ENCODE assay signal across 22 cellular contexts in genomic region chr3:28253040-28253715, GRCh38. TPM values are rescaled to one million over a fixed set of nuclear protein-coding genes. Genes with fewer than 3 reads are reported as not detected.
A peak's percentile ranks its signal among the peaks of the same experiment; 100 is the strongest.
DNase-seq lines count a peak whose midpoint lies in the region; ATAC-seq and TF ChIP-seq lines count a peak whose summit lies in the region.
"Had no signal": no experiment of that assay in that cellular context is flagged by ENCODE, and none has a peak within 500 bp of the region (broad histone marks: within the 10 kb centered on the region; RNA-seq: fewer than 3 reads in every experiment).

No MANE protein-coding gene starts in this region.

- TF ChIP-seq CTCF in natural killer cell (IDR thresholded peaks at IDR 0.05) (no peak), SK-N-SH (IDR thresholded peaks at IDR 0.05) (no peak)

- 94% methylated on average over 9 of the region's 9 CpGs for WGBS in SK-N-SH (ENCODE audit: low lambda C conversion rate)

- H3K9me3 Mint-ChIP-seq in activated naive CD4-positive, alpha-beta T cell treated with anti-CD3 and anti-CD28 coated beads, Interleukin-2, amount 50 U/mL, for 24 hours, result no peaks in the 10 kb centered on the region
- H3K9me3 Mint-ChIP-seq in activated naive CD4-positive, alpha-beta T cell treated with anti-CD3 and anti-CD28 coated beads, Interleukin-2, amount 10 ng/mL, durations not matched to agents 7 days and 5 days, result no peaks in the 10 kb centered on the region
- no peaks in the 10 kb centered on the region for H3K9me3 Mint-ChIP-seq in central memory CD8-positive, alpha-beta T cell
- no peaks in the 10 kb centered on the region for H3K9me3 Mint-ChIP-seq in natural killer cell

- no peak overlapping the region for H3K27ac ChIP-seq in SK-N-SH (ENCODE audit: low read depth in 2 of 2, low read length in 1 of 2)
- H3K27ac ChIP-seq: SJCRH30 had no signal

- no peak for ATAC-seq in central memory CD8-positive, alpha-beta T cell (replicated peaks; ENCODE audit: extremely low read depth, poor library complexity, severe bottlenecking)
- ATAC-seq in natural killer cell, result peak in 1 of 3 donors; percentile 17

- H3K4me3 ChIP-seq in SK-N-SH (ENCODE audit: low read depth in 2 of 2, low read length in 1 of 2), result no peak overlapping the region
- H3K4me3 ChIP-seq: HAP-1, SJCRH30 had no signal

- H3K36me3 Mint-ChIP-seq in activated naive CD4-positive, alpha-beta T cell treated with anti-CD3 and anti-CD28 coated beads, Interleukin-2, amount 50 U/mL, for 24 hours, result peaks cover 5% of the 10 kb centered on the region
- H3K36me3 Mint-ChIP-seq in activated naive CD4-positive, alpha-beta T cell treated with anti-CD3 and anti-CD28 coated beads, Interleukin-2, amount 10 ng/mL, durations not matched to agents 7 days and 5 days, result peaks cover 16% of the 10 kb centered on the region
- peaks cover 7% of the 10 kb centered on the region for H3K36me3 Mint-ChIP-seq in central memory CD8-positive, alpha-beta T cell (ENCODE audit: insufficient read depth)
- H3K36me3 Mint-ChIP-seq in natural killer cell, result no peaks in the 10 kb centered on the region

- TF ChIP-seq RAD21 in SK-N-SH (IDR thresholded peaks at IDR 0.05; ENCODE audit: low read length), result no peak

- no peak overlapping the region for H3K4me2 ChIP-seq in SK-N-SH

- 0 out of 4 replicates have a peak, but pooled peaks cover 0 to 4% of the 10 kb centered on the region in 2 experiments for H3K4me1 ChIP-seq in SK-N-SH (ENCODE audit: control insufficient read depth in 1 of 2, insufficient read depth in 2 of 2, low read depth in 1 of 2, low read length in 1 of 2)
- H3K4me1 ChIP-seq: SJCRH30 had no signal

- no peak for TF ChIP-seq EP300 in SK-N-SH (IDR thresholded peaks at IDR 0.05; ENCODE audit: borderline replicate concordance in 1 of 2, low read depth in 1 of 2, low read length in 1 of 2)

- H3K4me1 Mint-ChIP-seq in activated naive CD4-positive, alpha-beta T cell treated with anti-CD3 and anti-CD28 coated beads, Interleukin-2, amount 50 U/mL, for 24 hours, result peaks cover 51% of the 10 kb centered on the region
- H3K4me1 Mint-ChIP-seq in activated naive CD4-positive, alpha-beta T cell treated with anti-CD3 and anti-CD28 coated beads, Interleukin-2, amount 10 ng/mL, durations not matched to agents 7 days and 5 days, result peaks cover 6% of the 10 kb centered on the region
- peaks cover 63% of the 10 kb centered on the region for H3K4me1 Mint-ChIP-seq in central memory CD8-positive, alpha-beta T cell
- peaks cover 45 to 49% of the 10 kb centered on the region in 2 donors for H3K4me1 Mint-ChIP-seq in natural killer cell

- H3K36me3 ChIP-seq in SK-N-SH (replicated peaks in 1 of 2; ENCODE audit: control insufficient read depth in 1 of 2, insufficient read depth in 2 of 2, low read length in 1 of 2), result no peaks in the 10 kb centered on the region
- H3K36me3 ChIP-seq: HAP-1, SJCRH30 had no signal

- H4K20me1 ChIP-seq in SK-N-SH (ENCODE audit: insufficient read depth), result no peaks in the 10 kb centered on the region; the same call in 1 of the 2 replicates

- no peak overlapping the region for H3K4me3 Mint-ChIP-seq in activated naive CD4-positive, alpha-beta T cell treated with anti-CD3 and anti-CD28 coated beads, Interleukin-2, amount 50 U/mL, for 24 hours
- no peak overlapping the region for H3K4me3 Mint-ChIP-seq in activated naive CD4-positive, alpha-beta T cell treated with anti-CD3 and anti-CD28 coated beads, Interleukin-2, amount 10 ng/mL, durations not matched to agents 7 days and 5 days
- peak overlapping the region; percentile 56 for H3K4me3 Mint-ChIP-seq in central memory CD8-positive, alpha-beta T cell
- H3K4me3 Mint-ChIP-seq in natural killer cell, result peak overlapping the region; percentile 80

- peaks cover 56% of the 10 kb centered on the region for H3K79me2 ChIP-seq in SK-N-SH (ENCODE audit: insufficient read depth)

- CTCF ChIA-PET in activated naive CD4-positive, alpha-beta T cell treated with anti-CD3 and anti-CD28 coated beads, Interleukin-2, amount 10 ng/mL, durations not matched to agents 7 days and 5 days (lab: Charles Lee), result interaction anchor here (0.6 kb wide), 1 partner anchor 325 kb away, joined by 8 read pairs; no protein-coding TSS in a partner anchor
- CTCF ChIA-PET in SK-N-SH (lab: Yijun Ruan, JAX), result interaction anchor here (1.6 kb wide), 1 partner anchor 541 kb away, joined by 5 read pairs; no protein-coding TSS in a partner anchor

- POLR2A ChIA-PET in SK-N-SH (lab: Yijun Ruan, JAX), result no interaction called here

- H3K9ac ChIP-seq in SK-N-SH, result no peak overlapping the region

- no peaks in the 10 kb centered on the region for H3K9me2 ChIP-seq in SK-N-SH

- H3F3A ChIP-seq in SK-N-SH (replicated peaks; ENCODE audit: insufficient read depth), result no peaks in the 10 kb centered on the region

- intact Hi-C loops in natural killer cell (cut with micrococcal nuclease), result loop anchor here (2.0 to 5.0 kb wide), 2 partner anchors 40 to 351 kb away; no protein-coding TSS in a partner anchor

- H3K27ac Mint-ChIP-seq in activated naive CD4-positive, alpha-beta T cell treated with anti-CD3 and anti-CD28 coated beads, Interleukin-2, amount 50 U/mL, for 24 hours, result peak overlapping the region; percentile 25
- no peak overlapping the region for H3K27ac Mint-ChIP-seq in activated naive CD4-positive, alpha-beta T cell treated with anti-CD3 and anti-CD28 coated beads, Interleukin-2, amount 10 ng/mL, durations not matched to agents 7 days and 5 days
- peak overlapping the region; percentile 61 for H3K27ac Mint-ChIP-seq in central memory CD8-positive, alpha-beta T cell (ENCODE audit: low read depth)
- H3K27ac Mint-ChIP-seq in natural killer cell, result peak overlapping the region; percentile 75 to 89

- H2AFZ ChIP-seq in SK-N-SH (ENCODE audit: low read depth), result no peak overlapping the region

- H3K9me3 ChIP-seq in SK-N-SH, result no peaks in the 10 kb centered on the region
- H3K9me3 ChIP-seq: HAP-1, SJCRH30 had no signal

- no peak for DNase-seq in activated naive CD4-positive, alpha-beta T cell treated with anti-CD3 and anti-CD28 coated beads, Interleukin-2, amount 10 ng/mL, durations not matched to agents 7 days and 5 days
- DNase-seq in central memory CD8-positive, alpha-beta T cell (ENCODE audit: low spot score in 2 of 2), result no peak
- DNase-seq in natural killer cell, result no peak
- DNase-seq in SK-N-SH, result no peak
- no peak for DNase-seq in AG20443 (ENCODE audit: low spot score)
- no peak for DNase-seq in stimulated activated CD4-positive, alpha-beta T cell treated with anti-CD3 and anti-CD28 coated beads, Interleukin-4, amount 100 ng/mL, for 24 hours
- DNase-seq: 8988T, AML-193, C1 segment of cervical spinal cord, COR-L47, DMS79, IMR-90, NCI-H1105 treated with DMSO at 0.1 percent for 48 hours, NCI-H1694, NCI-H2081, NCI-H2171, NCI-H345, NCI-H524 treated with DMSO at 0.1 percent for 48 hours, OCI-M1, SJCRH30 had no signal

- no peaks in the 10 kb centered on the region for H3K27me3 ChIP-seq in SK-N-SH (ENCODE audit: insufficient read depth)
- H3K27me3 ChIP-seq: SJCRH30 had no signal

- no peaks in the 10 kb centered on the region for H3K27me3 Mint-ChIP-seq in activated naive CD4-positive, alpha-beta T cell treated with anti-CD3 and anti-CD28 coated beads, Interleukin-2, amount 50 U/mL, for 24 hours
- H3K27me3 Mint-ChIP-seq in activated naive CD4-positive, alpha-beta T cell treated with anti-CD3 and anti-CD28 coated beads, Interleukin-2, amount 10 ng/mL, durations not matched to agents 7 days and 5 days, result no peaks in the 10 kb centered on the region
- H3K27me3 Mint-ChIP-seq in central memory CD8-positive, alpha-beta T cell, result no peaks in the 10 kb centered on the region
- no peaks in the 10 kb centered on the region for H3K27me3 Mint-ChIP-seq in natural killer cell (ENCODE audit: low read depth in 2 of 2)

TF ChIP-seq in SK-N-SH, 30 proteins besides CTCF, POLR2A, EP300 and RAD21:
- TF ChIP-seq, protein P1, sequence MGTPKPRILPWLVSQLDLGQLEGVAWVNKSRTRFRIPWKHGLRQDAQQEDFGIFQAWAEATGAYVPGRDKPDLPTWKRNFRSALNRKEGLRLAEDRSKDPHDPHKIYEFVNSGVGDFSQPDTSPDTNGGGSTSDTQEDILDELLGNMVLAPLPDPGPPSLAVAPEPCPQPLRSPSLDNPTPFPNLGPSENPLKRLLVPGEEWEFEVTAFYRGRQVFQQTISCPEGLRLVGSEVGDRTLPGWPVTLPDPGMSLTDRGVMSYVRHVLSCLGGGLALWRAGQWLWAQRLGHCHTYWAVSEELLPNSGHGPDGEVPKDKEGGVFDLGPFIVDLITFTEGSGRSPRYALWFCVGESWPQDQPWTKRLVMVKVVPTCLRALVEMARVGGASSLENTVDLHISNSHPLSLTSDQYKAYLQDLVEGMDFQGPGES (IDR thresholded peaks at IDR 0.05; ENCODE audit: low read depth, low read length), result no peak

RNA-seq across cellular contexts. Expression of gene CMC1, which starts 11.8 kb away (rescaled TPM):
- total RNA-seq in natural killer cell, result 100 to 1,000 TPM; 122 to 157 (median 136) TPM
- polyA plus RNA-seq in SK-N-SH (2012; rRNA removed), result 21.4 and 24.1 TPM in 2 replicates
- 29.3 and 37.8 TPM in 2 replicates for polyA plus RNA-seq in SK-N-SH (2012; cell fraction: cytosol; rRNA removed)
- 13.1 and 14.3 TPM in 2 replicates for polyA plus RNA-seq in SK-N-SH (2012; cell fraction: nucleus; rRNA removed)

Comparison
In these comparisons a context has a peak if more than half of its experiments do, and no peak if none do; other contexts are left out.
1. H3K4me3 Mint-ChIP-seq: peak in central memory CD8-positive, alpha-beta T cell (single experiment) and natural killer cell (single experiment); none in activated naive CD4-positive, alpha-beta T cell treated with anti-CD3 and anti-CD28 coated beads, Interleukin-2, amount 50 U/mL, for 24 hours (single experiment) and activated naive CD4-positive, alpha-beta T cell treated with anti-CD3 and anti-CD28 coated beads, Interleukin-2, amount 10 ng/mL, durations not matched to agents 7 days and 5 days (single experiment).